1 cellular context compared by ENCODE assay signal in genomic region chr10:44878704-44879530, GRCh38.
A peak's percentile ranks its signal among the peaks of the same experiment; 100 is the strongest.
TF ChIP-seq lines count a peak whose summit lies in the region.

No MANE protein-coding gene starts in this region.

TF ChIP-seq in H1, 55 proteins besides CTCF, POLR2A, EP300 and RAD21 (continued from another document):
- 0 out of 2 replicates have a peak, but pooled peaks have one; percentile 32 for TF ChIP-seq PHF8 (conservative IDR thresholded peaks at IDR 0.05; ENCODE audit: low read depth, low read length)
- TF ChIP-seq E2F6 (IDR thresholded peaks at IDR 0.05), result peak; percentile 70
- TF ChIP-seq CTBP2 (IDR thresholded peaks at IDR 0.05; ENCODE audit: borderline replicate concordance, insufficient read depth, insufficient read length, low read length), result peak; percentile 22
- TF ChIP-seq TBP (IDR thresholded peaks at IDR 0.05; ENCODE audit: low read depth, low read length), result 0 out of 2 replicates have a peak, but pooled peaks have one; percentile 19
- peak; percentile 39 for TF ChIP-seq KDM4A (IDR thresholded peaks at IDR 0.05; ENCODE audit: low read depth, low read length, severe bottlenecking)
- peak; percentile 40; the same call in 1 of the 2 replicates for TF ChIP-seq JUND (IDR thresholded peaks at IDR 0.05; ENCODE audit: low read length)
- TF ChIP-seq SIN3A (conservative IDR thresholded peaks at IDR 0.05 in 1 of 2, IDR thresholded peaks at IDR 0.05 in 1 of 2; ENCODE audit: low read depth in 1 of 2, low read length in 2 of 2), result 0 out of 4 replicates have a peak, but pooled peaks of 1 of the 2 experiments have one; percentile 39
TF ChIP-seq in H1: peak in this region for 12.
